Comparison of ENCODE assay signal across 10 cellular contexts in the genomic region with DNA sequence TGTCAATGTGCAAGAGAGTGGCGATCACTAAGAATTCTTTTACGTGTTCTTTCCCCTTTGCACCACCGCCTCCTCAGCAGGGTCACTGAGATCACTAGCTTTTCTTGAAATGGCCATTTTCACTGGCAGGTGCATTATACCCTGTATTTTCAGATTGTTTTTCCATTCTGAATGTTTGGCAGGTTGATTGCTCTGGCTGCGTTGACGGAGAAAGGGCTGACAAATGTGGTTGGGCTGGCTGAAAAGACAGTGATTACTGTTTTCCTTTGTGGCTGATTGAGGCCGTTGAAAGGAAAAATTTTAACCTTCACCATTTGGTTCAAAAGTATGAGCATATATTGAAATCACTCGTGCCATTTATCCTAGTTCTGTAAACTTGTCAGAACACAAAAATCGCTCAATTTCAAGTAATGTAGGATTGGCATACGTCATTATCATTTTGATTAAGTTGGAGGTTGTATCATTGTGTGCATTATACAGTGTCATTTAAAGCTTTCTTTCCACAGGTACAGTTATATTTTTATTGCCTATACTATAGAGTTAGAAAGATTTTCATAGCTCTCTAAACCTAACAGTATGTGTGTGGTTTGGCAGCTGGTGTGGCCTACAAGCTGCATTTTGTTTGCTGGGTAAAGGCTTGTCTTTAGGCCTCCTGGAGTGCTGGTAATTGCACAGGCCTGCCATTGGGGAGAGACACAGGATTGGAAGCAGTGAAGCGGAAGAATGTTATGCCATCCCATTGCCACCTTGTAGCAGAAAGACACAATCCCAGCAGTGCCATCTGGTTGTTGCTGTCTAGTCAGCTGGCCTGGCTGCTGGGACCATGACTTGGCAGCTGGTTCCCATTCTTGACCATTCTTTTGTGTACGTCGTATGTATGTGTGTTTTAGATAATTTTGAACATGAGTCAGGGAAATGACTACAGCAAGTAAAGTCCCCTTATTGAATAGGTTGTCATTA. TPM values are rescaled to one million over a fixed set of nuclear protein-coding genes. Genes with fewer than 3 reads are reported as not detected.
A peak's percentile ranks its signal among the peaks of the same experiment; 100 is the strongest.
DNase-seq lines count a peak whose midpoint lies in the region; ATAC-seq and TF ChIP-seq lines count a peak whose summit lies in the region.
"Had no signal": no experiment of that assay in that cellular context is flagged by ENCODE, and none has a peak within 500 bp of the region (broad histone marks: within the 10 kb centered on the region; RNA-seq: fewer than 3 reads in every experiment).

No MANE protein-coding gene starts in this region.

- POLR2A ChIA-PET in naive thymus-derived CD8-positive, alpha-beta T cell (lab: Charles Lee): no interaction called here

- peaks cover 42% of the 10 kb centered on the region for H3K4me1 Mint-ChIP-seq in glutamatergic neuron (ENCODE audit: low read depth, unreplicated experiment)
- H3K4me1 Mint-ChIP-seq in naive thymus-derived CD8-positive, alpha-beta T cell: no peaks in the 10 kb centered on the region

- H3K9me3 Mint-ChIP-seq in glutamatergic neuron (ENCODE audit: unreplicated experiment): peaks cover 10% of the 10 kb centered on the region
- H3K9me3 Mint-ChIP-seq in naive thymus-derived CD8-positive, alpha-beta T cell: no peaks in the 10 kb centered on the region
- H3K9me3 Mint-ChIP-seq: naive thymus-derived CD4-positive, alpha-beta T cell had no signal

- H3K27me3 Mint-ChIP-seq in glutamatergic neuron (ENCODE audit: unreplicated experiment): peaks cover 4% of the 10 kb centered on the region
- no peaks in the 10 kb centered on the region for H3K27me3 Mint-ChIP-seq in naive thymus-derived CD8-positive, alpha-beta T cell
- H3K27me3 Mint-ChIP-seq: naive thymus-derived CD4-positive, alpha-beta T cell had no signal

- peak overlapping the region; percentile 97 for H3K27ac Mint-ChIP-seq in glutamatergic neuron (ENCODE audit: unreplicated experiment)
- H3K27ac Mint-ChIP-seq in naive thymus-derived CD8-positive, alpha-beta T cell: no peak overlapping the region

- H3K36me3 Mint-ChIP-seq in glutamatergic neuron (ENCODE audit: unreplicated experiment): no peaks in the 10 kb centered on the region
- peaks cover 6 to 71% (median 23%) of the 10 kb centered on the region in 3 donors for H3K36me3 Mint-ChIP-seq in naive thymus-derived CD8-positive, alpha-beta T cell

- H3K4me3 Mint-ChIP-seq in glutamatergic neuron (ENCODE audit: unreplicated experiment): peak overlapping the region; percentile 76
- H3K4me3 Mint-ChIP-seq in naive thymus-derived CD8-positive, alpha-beta T cell: no peak overlapping the region
- H3K4me3 Mint-ChIP-seq: naive thymus-derived CD4-positive, alpha-beta T cell had no signal

- TF ChIP-seq CTCF in AG10803 (conservative IDR thresholded peaks at IDR 0.05; ENCODE audit: low read length) (peak; percentile 16; the same call in 1 of the 2 replicates), glutamatergic neuron (IDR thresholded peaks at IDR 0.05; ENCODE audit: partially characterized antibody, unreplicated experiment) (no peak)

- no peak overlapping the region for H3K4me3 ChIP-seq in AG10803 (ENCODE audit: low read length)
- H3K4me3 ChIP-seq: BLaER1 treated with 17β-estradiol and CSF1 and Interleukin-3, amounts not matched to agents 10 nM and 100 nM had no signal

- peak; percentile 20 for DNase-seq in AG10803 (ENCODE audit: low read depth)
- DNase-seq in NCI-H1092 (lab: John Stamatoyannopoulos, UW): peak; percentile 87
- peak; percentile 43 to 45 for DNase-seq in SHP77 (lab: John Stamatoyannopoulos, UW)
- DNase-seq in glutamatergic neuron: peak; percentile 63
- DNase-seq in naive thymus-derived CD8-positive, alpha-beta T cell: no peak
- DNase-seq in T-helper 2 cell: no peak
- DNase-seq: naive thymus-derived CD4-positive, alpha-beta T cell had no signal

- no peak for ATAC-seq in GM21360 (IDR thresholded peaks at IDR 0.05; ENCODE audit: unreplicated experiment)
- no peak for ATAC-seq in naive thymus-derived CD8-positive, alpha-beta T cell
- no peak for ATAC-seq in activated CD4-positive, CD25-positive, alpha-beta regulatory T cell treated with anti-CD3 and anti-CD28 coated beads, Interleukin-2, amount 50 U/mL, for 24 hours
- ATAC-seq: naive thymus-derived CD4-positive, alpha-beta T cell had no signal

RNA-seq across cellular contexts. Expression of a gene that starts 36.7 kb away (rescaled TPM):
- total RNA-seq in glutamatergic neuron (ENCODE audit: unreplicated experiment): 363 TPM
- 10 to 100 TPM; 42.6 to 45.3 TPM for total RNA-seq in naive thymus-derived CD8-positive, alpha-beta T cell
- 10 to 100 TPM; 17.1 to 28.7 (median 21.7) TPM for polyA plus RNA-seq in naive thymus-derived CD8-positive, alpha-beta T cell

Comparison
In these comparisons a context has a peak if more than half of its experiments do, and no peak if none do; other contexts are left out.
1. DNase-seq: peak in AG10803 (single experiment), NCI-H1092 (single experiment), SHP77 (2 of 2) and glutamatergic neuron (single experiment); none in naive thymus-derived CD8-positive, alpha-beta T cell (0 of 10) and T-helper 2 cell (0 of 5).